Comparison of ENCODE assay signal across 16 cellular contexts in genomic region chr16:57606147-57606846, GRCh38. TPM values are rescaled to one million over a fixed set of nuclear protein-coding genes. Genes with fewer than 3 reads are reported as not detected.
DNase-seq lines count a peak whose midpoint lies in the region; ATAC-seq and TF ChIP-seq lines count a peak whose summit lies in the region.
"Had no signal": no experiment of that assay in that cellular context is flagged by ENCODE, and none has a peak within 500 bp of the region (broad histone marks: within the 10 kb centered on the region; RNA-seq: fewer than 3 reads in every experiment).

No MANE protein-coding gene starts in this region.

- no peaks in the 10 kb centered on the region for H3K9me2 ChIP-seq in Loucy (replicated peaks; ENCODE audit: low read depth, low read length)

- TSS peak; percentile 48 for BruUV-seq in Caco-2 (replicated peaks; lab: Mats Ljungman, UMichigan)

- H2AFZ ChIP-seq in Loucy (ENCODE audit: low read length) (peak overlapping the region; percentile 73), osteoblast (ENCODE audit: low read length) (no peak overlapping the region)
- H2AFZ ChIP-seq: PC-9 had no signal

- H3K4me1 ChIP-seq in Caco-2 (peaks cover 31% of the 10 kb centered on the region), Loucy (ENCODE audit: insufficient read depth, low read length, poor library complexity, severe bottlenecking) (peaks cover 74% of the 10 kb centered on the region), osteoblast (ENCODE audit: insufficient read depth, low read length) (peaks cover 14% of the 10 kb centered on the region)
- H3K4me1 ChIP-seq: ascending aorta had no signal

- H3F3A ChIP-seq in Loucy (ENCODE audit: low read depth) = peaks cover 17% of the 10 kb centered on the region

- H3K27me3 Mint-ChIP-seq in Caco-2 (ENCODE audit: insufficient read depth, unreplicated experiment) (no peaks in the 10 kb centered on the region), immature natural killer cell (ENCODE audit: low read depth in 3 of 3) (peaks cover 0 to 25% (median 16%) of the 10 kb centered on the region in 3 donors)
- peaks cover 5% of the 10 kb centered on the region for H3K27me3 Mint-ChIP-seq in activated naive CD4-positive, alpha-beta T cell treated with anti-CD3 and anti-CD28 coated beads, Interleukin-2, amount 10 ng/mL, durations not matched to agents 7 days and 5 days

- H4K20me1 ChIP-seq in Loucy (ENCODE audit: insufficient read depth, low read length, poor library complexity, severe bottlenecking) (no peaks in the 10 kb centered on the region), osteoblast (ENCODE audit: insufficient read depth, low read length) (no peaks in the 10 kb centered on the region)

- no peak overlapping the region for H3K27ac ChIP-seq in osteoblast (ENCODE audit: low read depth, low read length)
- H3K27ac ChIP-seq: ascending aorta, left lung, PC-9, SJSA1 had no signal

- no peak for TF ChIP-seq CTCF in Caco-2 (IDR thresholded peaks at IDR 0.05; ENCODE audit: insufficient read depth in 1 of 2, low read depth in 1 of 2, low read length in 1 of 2, severe bottlenecking in 1 of 2, unreplicated experiment in 1 of 2)
- no peak for TF ChIP-seq CTCF in Loucy (conservative IDR thresholded peaks at IDR 0.05; ENCODE audit: low read length)
- TF ChIP-seq CTCF in osteoblast (IDR thresholded peaks at IDR 0.05; ENCODE audit: extremely low read depth, low read depth, low read length) = no peak

- CTCF ChIA-PET in Caco-2 (lab: Charles Lee) = interaction anchor here (0.6 to 1.4 kb wide), 5 partner anchors 12 to 131 kb away, joined by 3 to 6 read pairs (median 3); partner anchors contain the start of gene ADGRG1
- CTCF ChIA-PET in activated naive CD4-positive, alpha-beta T cell treated with anti-CD3 and anti-CD28 coated beads, Interleukin-2, amount 10 ng/mL, durations not matched to agents 7 days and 5 days (lab: Charles Lee) = interaction anchor here (1.0 to 5.6 kb wide), 3 partner anchors 12 to 42 kb away, joined by 3 to 82 read pairs (median 5); no protein-coding TSS in a partner anchor

- POLR2A ChIA-PET in Caco-2 (lab: Charles Lee) = interaction anchor here (1.1 kb wide), 1 partner anchor 14 kb away, joined by 8 read pairs; no protein-coding TSS in a partner anchor

- intact Hi-C loops in Caco-2 (cut with micrococcal nuclease; ENCODE audit: unreplicated experiment) = no loop called here

- H3K9me3 ChIP-seq in Caco-2 (no peaks in the 10 kb centered on the region), Loucy (ENCODE audit: insufficient read depth, low read depth, low read length) (no peaks in the 10 kb centered on the region), osteoblast (ENCODE audit: low read depth, low read length) (no peaks in the 10 kb centered on the region)
- H3K9me3 ChIP-seq: ascending aorta, left lung, SJSA1 had no signal

- peak overlapping the region; percentile 61 for H3K9ac ChIP-seq in Loucy (ENCODE audit: low read depth, low read length, poor library complexity, severe bottlenecking)

- no peak for ATAC-seq in HG03139 (IDR thresholded peaks at IDR 0.05; ENCODE audit: unreplicated experiment)
- ATAC-seq: left lung had no signal

- no peaks in the 10 kb centered on the region for H3K9me3 Mint-ChIP-seq in Caco-2 (ENCODE audit: unreplicated experiment)
- no peaks in the 10 kb centered on the region for H3K9me3 Mint-ChIP-seq in immature natural killer cell
- no peaks in the 10 kb centered on the region for H3K9me3 Mint-ChIP-seq in activated naive CD4-positive, alpha-beta T cell treated with anti-CD3 and anti-CD28 coated beads, Interleukin-2, amount 10 ng/mL, durations not matched to agents 7 days and 5 days
- H3K9me3 Mint-ChIP-seq: naive B cell; T-helper 2 cell treated with Interferon-gamma antibody and Interleukin-4, amounts not matched to agents 5 μg/mL and 100 μg/mL, for 36 hours had no signal

- peak overlapping the region; percentile 47 for H3K4me3 Mint-ChIP-seq in Caco-2 (ENCODE audit: unreplicated experiment)
- H3K4me3 Mint-ChIP-seq in immature natural killer cell = peak overlapping the region; percentile 35 to 87 (median 79)
- H3K4me3 Mint-ChIP-seq in activated naive CD4-positive, alpha-beta T cell treated with anti-CD3 and anti-CD28 coated beads, Interleukin-2, amount 10 ng/mL, durations not matched to agents 7 days and 5 days = no peak overlapping the region
- H3K4me3 Mint-ChIP-seq: naive B cell; T-helper 2 cell treated with Interferon-gamma antibody and Interleukin-4, amounts not matched to agents 5 μg/mL and 100 μg/mL, for 36 hours had no signal

- H3K4me1 Mint-ChIP-seq in Caco-2 (ENCODE audit: low read depth, unreplicated experiment) (peaks cover 6% of the 10 kb centered on the region), immature natural killer cell (peaks cover 91 to 92% of the 10 kb centered on the region in 2 donors)
- peaks cover 67% of the 10 kb centered on the region for H3K4me1 Mint-ChIP-seq in activated naive CD4-positive, alpha-beta T cell treated with anti-CD3 and anti-CD28 coated beads, Interleukin-2, amount 10 ng/mL, durations not matched to agents 7 days and 5 days

- H3K36me3 ChIP-seq in Caco-2 (ENCODE audit: control insufficient read depth, insufficient read depth, low read length) (no peaks in the 10 kb centered on the region), Loucy (ENCODE audit: insufficient read depth, low read length) (no peaks in the 10 kb centered on the region), osteoblast (ENCODE audit: insufficient read depth, low read length) (no peaks in the 10 kb centered on the region)
- H3K36me3 ChIP-seq: ascending aorta, left lung, SJSA1 had no signal

- H3K27ac Mint-ChIP-seq in Caco-2 (ENCODE audit: unreplicated experiment) = peak overlapping the region; percentile 82
- peak overlapping the region; percentile 71 to 99 (median 95) for H3K27ac Mint-ChIP-seq in immature natural killer cell
- H3K27ac Mint-ChIP-seq in activated naive CD4-positive, alpha-beta T cell treated with anti-CD3 and anti-CD28 coated beads, Interleukin-2, amount 10 ng/mL, durations not matched to agents 7 days and 5 days = no peak overlapping the region
- H3K27ac Mint-ChIP-seq: naive B cell; T-helper 2 cell treated with Interferon-gamma antibody and Interleukin-4, amounts not matched to agents 5 μg/mL and 100 μg/mL, for 36 hours had no signal

- no peaks in the 10 kb centered on the region for H3K36me3 Mint-ChIP-seq in Caco-2 (ENCODE audit: insufficient read depth, unreplicated experiment)
- peaks cover 10 to 19% (median 13%) of the 10 kb centered on the region in 3 donors for H3K36me3 Mint-ChIP-seq in immature natural killer cell
- H3K36me3 Mint-ChIP-seq in activated naive CD4-positive, alpha-beta T cell treated with anti-CD3 and anti-CD28 coated beads, Interleukin-2, amount 10 ng/mL, durations not matched to agents 7 days and 5 days = no peaks in the 10 kb centered on the region

- DNase-seq in Caco-2 (no peak), immature natural killer cell (no peak), osteoblast (ENCODE audit: insufficient read length, low spot score, missing footprints) (peak; percentile 34), activated T-cell treated with anti-CD3 and anti-CD28 coated beads for 4 hours (no peak), NCI-H2196 treated with DMSO at 0.1 percent for 48 hours (lab: John Stamatoyannopoulos, UW; ENCODE audit: unreplicated experiment) (no peak)
- DNase-seq in activated naive CD4-positive, alpha-beta T cell treated with anti-CD3 and anti-CD28 coated beads, Interleukin-2, amount 10 ng/mL, durations not matched to agents 7 days and 5 days = no peak
- DNase-seq: activated CD4-positive, alpha-beta T cell treated with anti-CD3 and anti-CD28 coated beads for 1 hour; activated naive CD4-positive, alpha-beta T cell; naive B cell; PC-9 had no signal

- H3K4me3 ChIP-seq in Caco-2 (ENCODE audit: low read depth, low read length) (peak overlapping the region; percentile 28), Loucy (ENCODE audit: low read length, poor library complexity, severe bottlenecking) (peak overlapping the region; percentile 3), osteoblast (ENCODE audit: insufficient read depth, low read length) (no peak overlapping the region)
- H3K4me3 ChIP-seq: ascending aorta, left lung, PC-9, SJSA1 had no signal

- H3K4me2 ChIP-seq in Loucy (ENCODE audit: low read depth, low read length, poor library complexity, severe bottlenecking) (peak overlapping the region; percentile 37), osteoblast (ENCODE audit: insufficient read depth, low read length) (no peak overlapping the region)
- H3K4me2 ChIP-seq: PC-9 had no signal

- H3K27me3 ChIP-seq in Caco-2 (replicated peaks; ENCODE audit: control insufficient read depth, insufficient read depth, low read length) (no peaks in the 10 kb centered on the region), Loucy (ENCODE audit: insufficient read depth, low read length, poor library complexity, severe bottlenecking) (no peaks in the 10 kb centered on the region), osteoblast (ENCODE audit: insufficient read depth, low read length) (peaks cover 22% of the 10 kb centered on the region)
- H3K27me3 ChIP-seq: ascending aorta, left lung had no signal

- H3K79me2 ChIP-seq in Loucy (ENCODE audit: insufficient read depth, low read length) = no peaks in the 10 kb centered on the region
- no peaks in the 10 kb centered on the region for H3K79me2 ChIP-seq in osteoblast (ENCODE audit: insufficient read depth, low read length)

RNA-seq across cellular contexts. Expression of gene ADGRG1, which starts 22.1 kb away (rescaled TPM):
- total RNA-seq in Caco-2 (2022) = 153 and 195 TPM in 2 replicates
- 100 to 1,000 TPM; 218 to 784 (median 395) TPM for polyA plus RNA-seq in immature natural killer cell
- total RNA-seq in osteoblast = 0.29 and 0.72 TPM in 2 replicates

Comparison
In these comparisons a context has a peak if more than half of its experiments do, and no peak if none do; other contexts are left out.
1. RNA of gene ADGRG1, which starts 22.1 kb away (total RNA-seq): 153 to 195 TPM in Caco-2; 0.29 to 0.72 TPM in osteoblast; every median in the first group is over 10 times any median in the second.